Comparison of ENCODE assay signal across 35 cellular contexts in genomic region chr7:64407148-64407547, GRCh38.
"Had no signal": no experiment of that assay in that cellular context is flagged by ENCODE, and none has a peak within 500 bp of the region (broad histone marks: within the 10 kb centered on the region; RNA-seq: fewer than 3 reads in every experiment).

No MANE protein-coding gene starts in this region.

- H3K27ac ChIP-seq: adrenal gland, body of pancreas, brain microvascular endothelial cell, breast epithelium, VCaP had no signal

- DNase-seq: activated B cell treated with CpG ODN at 0.5 μM for 24 hours; activated CD4-positive, alpha-beta memory T cell treated with anti-CD3 and anti-CD28 coated beads for 36 hours; activated CD4-positive, alpha-beta T cell treated with anti-CD3 and anti-CD28 coated beads for 4 hours; activated CD4-positive, alpha-beta T cell treated with anti-CD3 and anti-CD28 coated beads, Interleukin-2, amount 10 ng/mL, durations not matched to agents 24 days and 14 days; activated CD4-positive, alpha-beta T cell treated with anti-CD3 and anti-CD28 coated beads, Interleukin-2, amount 50 U/mL, for 1 hour; activated CD4-positive, alpha-beta T cell treated with anti-CD3 and anti-CD28 coated beads, Interleukin-2, amount 50 U/mL, for 4 hours; activated CD4-positive, CD25-positive, alpha-beta regulatory T cell treated with anti-CD3 and anti-CD28 coated beads, Interleukin-2, amount 50 U/mL, for 72 hours; activated CD8-positive, alpha-beta memory T cell treated with anti-CD3 and anti-CD28 coated beads, Interleukin-2, amount 50 U/mL, for 4 hours; activated CD8-positive, alpha-beta T cell treated with anti-CD3 and anti-CD28 coated beads for 36 hours; activated effector memory CD4-positive, alpha-beta T cell treated with anti-CD3 and anti-CD28 coated beads, Interleukin-2, amount 50 U/mL, for 16 hours; activated gamma-delta T cell treated with Interleukin-2 at 50 U/mL for 16 hours; activated naive CD4-positive, alpha-beta T cell; activated naive CD4-positive, alpha-beta T cell treated with anti-CD3 and anti-CD28 coated beads for 36 hours; activated naive CD4-positive, alpha-beta T cell treated with anti-CD3 and anti-CD28 coated beads, Interleukin-2, amount 50 U/mL, for 16 hours; activated naive CD8-positive, alpha-beta T cell treated with anti-CD3 and anti-CD28 coated beads for 36 hours; activated T-cell treated with anti-CD3 and anti-CD28 coated beads for 4 hours; activated T-cell treated with anti-CD3 and anti-CD28 coated beads, Interleukin-2, amount 50 U/mL, for 1 hour; activated T-cell treated with anti-CD3 and anti-CD28 coated beads, Interleukin-2, amount 50 U/mL, for 4 hours; activated T-cell treated with anti-CD3 and anti-CD28 coated beads, Interleukin-2, amount 50 U/mL, for 72 hours; adrenal gland; amniotic stem cell; aorta; body of pancreas; brain microvascular endothelial cell; central memory CD4-positive, alpha-beta T cell; T-helper 1 cell; T-helper 2 cell; T-helper 9 cell had no signal

- H3K36me3 ChIP-seq: adrenal gland, brain microvascular endothelial cell, breast epithelium had no signal

- H3K4me1 Mint-ChIP-seq: activated B cell treated with CpG ODN at 0.5 μM for 24 hours; activated CD4-positive, alpha-beta T cell treated with anti-CD3 and anti-CD28 coated beads, Interleukin-2, amount 10 ng/mL, durations not matched to agents 24 days and 14 days; activated naive CD8-positive, alpha-beta T cell treated with anti-CD3 and anti-CD28 coated beads for 36 hours; activated T-helper 17 cell treated with anti-CD3 and anti-CD28 coated beads, Interleukin-2, amount 50 U/mL, for 72 hours had no signal

- ATAC-seq: activated CD8-positive, alpha-beta T cell treated with anti-CD3 and anti-CD28 coated beads for 36 hours; activated naive CD4-positive, alpha-beta T cell treated with anti-CD3 and anti-CD28 coated beads, Interleukin-2, amount 50 U/mL, for 72 hours; activated T-cell treated with anti-CD3 and anti-CD28 coated beads, Interleukin-2, amount 50 U/mL, for 4 hours; activated T-cell treated with anti-CD3 and anti-CD28 coated beads, Interleukin-2, amount 50 U/mL, for 72 hours; activated T-helper 17 cell treated with anti-CD3 and anti-CD28 coated beads, Interleukin-2, amount 50 U/mL, for 72 hours; body of pancreas had no signal

- H3K27ac Mint-ChIP-seq: activated B cell treated with CpG ODN at 0.5 μM for 24 hours; activated CD4-positive, alpha-beta memory T cell treated with anti-CD3 and anti-CD28 coated beads for 36 hours; activated CD4-positive, alpha-beta T cell treated with anti-CD3 and anti-CD28 coated beads, Interleukin-2, amount 10 ng/mL, durations not matched to agents 24 days and 14 days; activated CD8-positive, alpha-beta T cell treated with anti-CD3 and anti-CD28 coated beads for 36 hours; activated naive CD4-positive, alpha-beta T cell treated with anti-CD3 and anti-CD28 coated beads for 36 hours; activated naive CD4-positive, alpha-beta T cell treated with anti-CD3 and anti-CD28 coated beads, Interleukin-2, amount 50 U/mL, for 72 hours; activated naive CD8-positive, alpha-beta T cell treated with anti-CD3 and anti-CD28 coated beads for 36 hours; activated T-cell treated with anti-CD3 and anti-CD28 coated beads, Interleukin-2, amount 50 U/mL, for 72 hours; activated T-helper 1 cell treated with anti-CD3 and anti-CD28 coated beads, Interleukin-12 subunit alpha, Interleukin-12 subunit beta, Interleukin-2, Interleukin-4 antibody, amounts not matched to agents 30 ng/mL and 10 ng/mL and 1 ng/mL, durations not matched to agents 14 hours and 24 hours and 36 hours; activated T-helper 17 cell treated with anti-CD3 and anti-CD28 coated beads, Interleukin-2, amount 50 U/mL, for 72 hours; T-helper 1 cell treated with Interleukin-12 subunit alpha and Interleukin-12 subunit beta and Interleukin-4 antibody, amounts not matched to agents 30 μg/mL and 1 μg/mL, for 36 hours; T-helper 2 cell treated with Interferon-gamma antibody and Interleukin-4, amounts not matched to agents 5 μg/mL and 100 μg/mL, for 36 hours had no signal

- H3K4me3 ChIP-seq: adrenal gland, body of pancreas, breast epithelium had no signal

- H3K9me3 ChIP-seq: adrenal gland, body of pancreas had no signal

- H3K4me1 ChIP-seq: adrenal gland, body of pancreas, breast epithelium had no signal

- H3K27me3 ChIP-seq: adrenal gland, body of pancreas, brain microvascular endothelial cell, breast epithelium had no signal

- H3K4me3 Mint-ChIP-seq: activated B cell treated with CpG ODN at 0.5 μM for 24 hours; activated CD4-positive, alpha-beta memory T cell treated with anti-CD3 and anti-CD28 coated beads for 36 hours; activated CD4-positive, alpha-beta T cell treated with anti-CD3 and anti-CD28 coated beads, Interleukin-2, amount 10 ng/mL, durations not matched to agents 24 days and 14 days; activated CD8-positive, alpha-beta T cell treated with anti-CD3 and anti-CD28 coated beads for 36 hours; activated naive CD4-positive, alpha-beta T cell treated with anti-CD3 and anti-CD28 coated beads for 36 hours; activated naive CD8-positive, alpha-beta T cell treated with anti-CD3 and anti-CD28 coated beads for 36 hours; activated T-cell treated with anti-CD3 and anti-CD28 coated beads, Interleukin-2, amount 50 U/mL, for 4 hours; activated T-cell treated with anti-CD3 and anti-CD28 coated beads, Interleukin-2, amount 50 U/mL, for 72 hours; activated T-helper 1 cell treated with anti-CD3 and anti-CD28 coated beads, Interleukin-12 subunit alpha, Interleukin-12 subunit beta, Interleukin-2, Interleukin-4 antibody, amounts not matched to agents 30 ng/mL and 10 ng/mL and 1 ng/mL, durations not matched to agents 14 hours and 24 hours and 36 hours; activated T-helper 17 cell treated with anti-CD3 and anti-CD28 coated beads, Interleukin-2, amount 50 U/mL, for 72 hours; T-helper 1 cell treated with Interleukin-12 subunit alpha and Interleukin-12 subunit beta and Interleukin-4 antibody, amounts not matched to agents 30 μg/mL and 1 μg/mL, for 36 hours; T-helper 2 cell treated with Interferon-gamma antibody and Interleukin-4, amounts not matched to agents 5 μg/mL and 100 μg/mL, for 36 hours had no signal

- H3K27me3 Mint-ChIP-seq: activated B cell treated with CpG ODN at 0.5 μM for 24 hours; activated CD4-positive, alpha-beta memory T cell treated with anti-CD3 and anti-CD28 coated beads for 36 hours; activated CD4-positive, alpha-beta T cell treated with anti-CD3 and anti-CD28 coated beads, Interleukin-2, amount 10 ng/mL, durations not matched to agents 24 days and 14 days; activated CD8-positive, alpha-beta T cell treated with anti-CD3 and anti-CD28 coated beads for 36 hours; activated naive CD8-positive, alpha-beta T cell treated with anti-CD3 and anti-CD28 coated beads for 36 hours; activated T-helper 17 cell treated with anti-CD3 and anti-CD28 coated beads, Interleukin-2, amount 50 U/mL, for 72 hours had no signal
